ENCODE assay signal across 20 cellular contexts in the genomic region with DNA sequence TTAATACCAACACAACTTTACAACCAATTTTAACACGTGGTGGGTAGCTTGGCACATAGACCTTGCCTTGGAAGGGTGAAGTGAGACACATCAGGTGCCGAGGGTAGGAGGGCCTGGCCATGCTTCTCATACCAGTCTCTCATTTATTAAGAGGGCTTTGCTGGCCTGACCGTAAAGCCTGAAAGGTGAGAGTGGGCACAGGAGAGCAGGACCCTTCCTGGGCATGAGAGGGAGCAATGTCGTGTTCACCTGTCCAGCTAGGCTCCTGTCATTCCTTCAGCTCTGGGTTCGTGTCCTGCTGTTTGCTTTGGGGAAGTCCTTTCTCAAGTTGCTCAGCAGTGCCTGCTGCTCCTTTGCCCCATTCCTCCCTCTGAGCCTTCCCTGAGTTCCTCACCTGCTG.
"Had no signal": no experiment of that assay in that cellular context is flagged by ENCODE, and none has a peak within 500 bp of the region (broad histone marks: within the 10 kb centered on the region; RNA-seq: fewer than 3 reads in every experiment).

No MANE protein-coding gene starts in this region.

- H3K4me3 Mint-ChIP-seq: memory B cell had no signal

- H3K36me3 Mint-ChIP-seq: memory B cell had no signal

- DNase-seq: dermis blood vessel endothelial cell; dorsolateral prefrontal cortex; effector CD4-positive, alpha-beta T cell; effector memory CD4-positive, alpha-beta T cell; foreskin keratinocyte; gastrocnemius medialis; glutamatergic neuron; heart right ventricle; hippocampal formation; kidney; kidney glomerular epithelial cell; left lung; left ventricle myocardium superior; mammary epithelial cell; mesendoderm; midbrain had no signal

- H3K36me3 ChIP-seq: esophagus muscularis mucosa, gastrocnemius medialis, heart right ventricle, left lung had no signal

- H3K9me3 ChIP-seq: esophagus muscularis mucosa, gastrocnemius medialis, heart right ventricle, left lung had no signal

- ATAC-seq: foreskin keratinocyte, gastrocnemius medialis, heart right ventricle, left lung, left ventricle myocardium superior had no signal

- H3K9me3 Mint-ChIP-seq: memory B cell had no signal

- H3K27ac ChIP-seq: coronary artery, dorsolateral prefrontal cortex, esophagus muscularis mucosa, foreskin keratinocyte, gastrocnemius medialis, heart right ventricle, left lung had no signal

- H3K4me1 ChIP-seq: esophagus muscularis mucosa, foreskin keratinocyte, gastrocnemius medialis, heart right ventricle, left lung had no signal

- H3K27me3 ChIP-seq: dorsolateral prefrontal cortex, esophagus muscularis mucosa, foreskin keratinocyte, gastrocnemius medialis, left lung had no signal

- H3K4me1 Mint-ChIP-seq: memory B cell had no signal

- H3K27ac Mint-ChIP-seq: memory B cell had no signal

- H3K4me3 ChIP-seq: coronary artery, dorsolateral prefrontal cortex, esophagus muscularis mucosa, gastrocnemius medialis, heart right ventricle, left lung, lung had no signal
